8 cellular contexts compared by ENCODE assay signal in genomic region chr10:99659868-99660366, GRCh38. TPM values are rescaled to one million over a fixed set of nuclear protein-coding genes. Genes with fewer than 3 reads are reported as not detected.
DNase-seq lines count a peak whose midpoint lies in the region; ATAC-seq and TF ChIP-seq lines count a peak whose summit lies in the region.

No MANE protein-coding gene starts in this region.

- H3K27ac ChIP-seq in H9 (ENCODE audit: insufficient read length, low read depth, low read length): no peak overlapping the region
- H3K27ac ChIP-seq in sigmoid colon: peak overlapping the region; percentile 9 to 64 (median 50)

- H3K9me3 ChIP-seq in H9 (ENCODE audit: control insufficient read depth, low read depth, low read length) (no peaks in the 10 kb centered on the region), T-helper 17 cell (ENCODE audit: control insufficient read depth, low read length, poor library complexity, severe bottlenecking) (no peaks in the 10 kb centered on the region), sigmoid colon (no peaks in the 10 kb centered on the region)

- H3K27me3 Mint-ChIP-seq in H9 (ENCODE audit: low read depth) (peaks cover 27% of the 10 kb centered on the region), T-helper 17 cell (peaks cover 29% of the 10 kb centered on the region)

- TF ChIP-seq CTCF in H9 (conservative IDR thresholded peaks at IDR 0.05) (no peak), sigmoid colon (IDR thresholded peaks at IDR 0.05) (no peak)

- H3T11ph ChIP-seq in H9 (ENCODE audit: low read length): no peak overlapping the region

- H3K23ac ChIP-seq in H9 (ENCODE audit: insufficient read length, low read depth, low read length): no peak overlapping the region

- H3K4ac ChIP-seq in H9 (ENCODE audit: low read depth, low read length): no peak overlapping the region

- no peak overlapping the region for H2AFZ ChIP-seq in H9 (ENCODE audit: low read length)

- H3K4me1 Mint-ChIP-seq in H9 (peaks cover 14 to 16% of the 10 kb centered on the region in 2 experiments), T-helper 17 cell (peaks cover 22% of the 10 kb centered on the region)

- H3K79me2 ChIP-seq in H9 (ENCODE audit: insufficient read depth, low read length): no peaks in the 10 kb centered on the region

- H4K8ac ChIP-seq in H9 (replicated peaks; ENCODE audit: insufficient read length, low read depth, low read length): no peak overlapping the region

- ATAC-seq in T-helper 17 cell: no peak
- no peak for ATAC-seq in GM19395 (IDR thresholded peaks at IDR 0.05; ENCODE audit: unreplicated experiment)

- no peaks in the 10 kb centered on the region; the same call in 1 of the 2 replicates for H3K27me3 ChIP-seq in H9 (ENCODE audit: insufficient read depth, low read length)
- no peaks in the 10 kb centered on the region for H3K27me3 ChIP-seq in sigmoid colon

- TF ChIP-seq POLR2A in sigmoid colon (IDR thresholded peaks at IDR 0.05): no peak

- H4K20me1 ChIP-seq in H9 (ENCODE audit: control insufficient read depth, insufficient read depth, insufficient read length): no peaks in the 10 kb centered on the region

- no peak overlapping the region for H2BK5ac ChIP-seq in H9 (ENCODE audit: insufficient read length, low read length)

- H3K23me2 ChIP-seq in H9 (ENCODE audit: insufficient read length, low read depth, low read length, poor library complexity, severe bottlenecking): peaks cover 12% of the 10 kb centered on the region

- H3K14ac ChIP-seq in H9 (ENCODE audit: insufficient read depth, low read length): 0 out of 2 replicates have a peak overlapping the region, but pooled peaks have one; percentile 64

- DNase-seq in H9: no peak
- DNase-seq in T-helper 17 cell: no peak
- peak; percentile 8 for DNase-seq in glomerular visceral epithelial cell (ENCODE audit: extremely low spot score)
- DNase-seq in sigmoid colon: no peak
- no peak for DNase-seq in NCI-H526 (lab: John Stamatoyannopoulos, UW)
- no peak for DNase-seq in GDM1 (lab: John Stamatoyannopoulos, UW)
- DNase-seq in activated CD8-positive, alpha-beta memory T cell treated with anti-CD3 and anti-CD28 coated beads, Interleukin-2, amount 50 U/mL, for 48 hours: no peak

- H4K91ac ChIP-seq in H9 (ENCODE audit: insufficient read length, low read depth, low read length): no peak overlapping the region

- no peaks in the 10 kb centered on the region; a peak in 2 of 5 replicates for H3K9me3 Mint-ChIP-seq in H9

- H3K27ac Mint-ChIP-seq in H9 (peak overlapping the region; percentile 5 to 84 (median 69); a peak in 2 of 7 replicates), T-helper 17 cell (peak overlapping the region; percentile 87)

- WGBS in H9 (ENCODE audit: extremely low coverage, insufficient read length, low lambda C conversion rate): no CpG with 5 or more reads among the region's 10 CpGs
- WGBS in sigmoid colon, 2 donors: 5 to 15% methylated on average over 10 of the region's 10 CpGs

- no peak for TF ChIP-seq EP300 in sigmoid colon (IDR thresholded peaks at IDR 0.05)

- H2BK120ac ChIP-seq in H9 (ENCODE audit: low read depth, low read length, poor library complexity, severe bottlenecking): no peak overlapping the region

- H2BK20ac ChIP-seq in H9 (ENCODE audit: low read depth, low read length, poor library complexity, severe bottlenecking): no peak overlapping the region

- intact Hi-C loops in sigmoid colon (cut with DNase I): loop anchor here (2.0 to 5.0 kb wide), 2 partner anchors 37 to 47 kb away; no protein-coding TSS in a partner anchor

- peak overlapping the region; percentile 71 for H3K9ac ChIP-seq in H9 (ENCODE audit: extremely low read depth, insufficient read length, low read length)

- peak overlapping the region; percentile 71 to 91 (median 78) for H3K4me3 ChIP-seq in sigmoid colon

- no peak overlapping the region for H2BK12ac ChIP-seq in H9 (ENCODE audit: insufficient read length, low read depth, low read length)

- no peak overlapping the region for H3K56ac ChIP-seq in H9 (ENCODE audit: insufficient read length, low read depth, low read length)

- H3K4me1 ChIP-seq in H9 (ENCODE audit: insufficient read depth, low read length) (no peaks in the 10 kb centered on the region), sigmoid colon (peaks cover 0 to 21% (median 14%) of the 10 kb centered on the region in 4 donors)

- no peak overlapping the region for H2BK15ac ChIP-seq in H9 (ENCODE audit: low read depth, low read length)

- H3K36me3 Mint-ChIP-seq in H9 (ENCODE audit: insufficient read depth in 1 of 3, low read depth in 3 of 3) (peaks cover 0 to 12% (median 0%) of the 10 kb centered on the region in 3 experiments; a peak in 4 of 7 replicates), T-helper 17 cell (ENCODE audit: low read depth) (peaks cover 12% of the 10 kb centered on the region)

- peak overlapping the region; percentile 56 for H3K4me2 ChIP-seq in H9 (ENCODE audit: insufficient read depth, insufficient read length, low read length)

- no peak overlapping the region for H4K5ac ChIP-seq in H9 (ENCODE audit: insufficient read length, low read depth, low read length)

- H3K79me1 ChIP-seq in H9 (ENCODE audit: insufficient read depth, low read depth, low read length, poor library complexity, severe bottlenecking): no peaks in the 10 kb centered on the region

- no peak overlapping the region for H3K18ac ChIP-seq in H9 (ENCODE audit: insufficient read length, low read depth, low read length)

- H3K36me3 ChIP-seq in sigmoid colon: peaks cover 0 to 12% (median 3%) of the 10 kb centered on the region in 4 donors

- H3K4me3 Mint-ChIP-seq in H9 (peak overlapping the region; percentile 89 to 91), T-helper 17 cell (peak overlapping the region; percentile 94)

- H2AK5ac ChIP-seq in H9 (ENCODE audit: insufficient read length, low read length): no peak overlapping the region

RNA-seq across cellular contexts. Expression of gene ENTPD7, which starts 0.6 kb away (rescaled TPM):
- total RNA-seq in H9 (2021): 14.4 and 14.5 TPM in 2 replicates
- total RNA-seq in T-helper 17 cell: 1 to 10 TPM; 2.6 to 3.1 TPM
- 1 to 10 TPM; 2.9 to 5.5 (median 3.9) TPM for total RNA-seq in sigmoid colon
- polyA plus RNA-seq in sigmoid colon: 1 to 10 TPM; 1.2 to 6.6 (median 3.5) TPM

RNA-seq across cellular contexts. Expression of gene SLC25A28, which starts 39.7 kb away (rescaled TPM):
- total RNA-seq in H9 (2021) (19.6 and 22.2 TPM in 2 replicates), T-helper 17 cell (10 to 100 TPM; 65.5 to 69.4 TPM), sigmoid colon (10 to 100 TPM; 25.7 to 65.1 (median 39.7) TPM)
- polyA plus RNA-seq in sigmoid colon: 10 to 100 TPM; 18.0 to 49.2 (median 23.4) TPM
